37 cellular contexts compared by ENCODE assay signal in the genomic region with DNA sequence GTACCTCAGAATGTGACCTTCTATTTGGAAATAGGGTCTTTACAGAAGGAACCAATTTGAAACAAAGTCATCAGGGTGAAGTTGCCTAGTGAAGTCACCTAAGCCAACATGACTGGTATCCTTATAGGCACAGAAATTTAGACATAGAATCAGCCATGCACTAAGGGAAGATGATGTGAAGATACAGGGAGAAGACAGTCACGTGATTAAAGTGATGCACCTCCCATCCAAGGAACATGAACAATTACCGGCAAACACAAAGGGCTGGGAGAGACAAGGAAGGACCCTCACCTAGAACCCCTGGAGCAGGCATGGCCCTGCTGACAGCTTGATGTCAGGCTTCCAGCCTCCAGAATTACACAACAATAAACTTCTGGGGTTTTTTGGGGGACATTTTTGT. TPM values are rescaled to one million over a fixed set of nuclear protein-coding genes. Genes with fewer than 3 reads are reported as not detected.
"Had no signal": no experiment of that assay in that cellular context is flagged by ENCODE, and none has a peak within 500 bp of the region (broad histone marks: within the 10 kb centered on the region; RNA-seq: fewer than 3 reads in every experiment).

No MANE protein-coding gene starts in this region.

- ATAC-seq: activated CD8-positive, alpha-beta T cell treated with anti-CD3 and anti-CD28 coated beads for 36 hours; activated naive CD4-positive, alpha-beta T cell treated with anti-CD3 and anti-CD28 coated beads, Interleukin-2, amount 50 U/mL, for 72 hours; activated T-cell treated with anti-CD3 and anti-CD28 coated beads, Interleukin-2, amount 50 U/mL, for 4 hours; activated T-cell treated with anti-CD3 and anti-CD28 coated beads, Interleukin-2, amount 50 U/mL, for 72 hours; activated T-helper 17 cell treated with anti-CD3 and anti-CD28 coated beads, Interleukin-2, amount 50 U/mL, for 72 hours; body of pancreas had no signal

- H3K36me3 ChIP-seq: adrenal gland, brain microvascular endothelial cell had no signal

- FAIRE-seq: astrocyte, TTC549 had no signal

- H3K4me3 ChIP-seq: adrenal gland, body of pancreas had no signal

- H3K4me1 ChIP-seq: adrenal gland, body of pancreas had no signal

- H3K9me3 ChIP-seq: adrenal gland, body of pancreas had no signal

- H3K27ac ChIP-seq: adrenal gland, body of pancreas, brain microvascular endothelial cell, VCaP had no signal

- DNase-seq: activated B cell treated with CpG ODN at 0.5 μM for 24 hours; activated CD4-positive, alpha-beta memory T cell treated with anti-CD3 and anti-CD28 coated beads for 36 hours; activated CD4-positive, alpha-beta T cell treated with anti-CD3 and anti-CD28 coated beads for 4 hours; activated CD4-positive, alpha-beta T cell treated with anti-CD3 and anti-CD28 coated beads, Interleukin-2, amount 10 ng/mL, durations not matched to agents 24 days and 14 days; activated CD4-positive, alpha-beta T cell treated with anti-CD3 and anti-CD28 coated beads, Interleukin-2, amount 50 U/mL, for 1 hour; activated CD4-positive, alpha-beta T cell treated with anti-CD3 and anti-CD28 coated beads, Interleukin-2, amount 50 U/mL, for 4 hours; activated CD4-positive, CD25-positive, alpha-beta regulatory T cell treated with anti-CD3 and anti-CD28 coated beads, Interleukin-2, amount 50 U/mL, for 72 hours; activated CD8-positive, alpha-beta memory T cell treated with anti-CD3 and anti-CD28 coated beads, Interleukin-2, amount 50 U/mL, for 4 hours; activated CD8-positive, alpha-beta T cell treated with anti-CD3 and anti-CD28 coated beads for 36 hours; activated effector memory CD4-positive, alpha-beta T cell treated with anti-CD3 and anti-CD28 coated beads, Interleukin-2, amount 50 U/mL, for 16 hours; activated gamma-delta T cell treated with Interleukin-2 at 50 U/mL for 16 hours; activated naive CD4-positive, alpha-beta T cell; activated naive CD4-positive, alpha-beta T cell treated with anti-CD3 and anti-CD28 coated beads for 36 hours; activated naive CD4-positive, alpha-beta T cell treated with anti-CD3 and anti-CD28 coated beads, Interleukin-2, amount 50 U/mL, for 16 hours; activated naive CD8-positive, alpha-beta T cell treated with anti-CD3 and anti-CD28 coated beads for 36 hours; activated T-cell treated with anti-CD3 and anti-CD28 coated beads for 4 hours; activated T-cell treated with anti-CD3 and anti-CD28 coated beads, Interleukin-2, amount 50 U/mL, for 1 hour; activated T-cell treated with anti-CD3 and anti-CD28 coated beads, Interleukin-2, amount 50 U/mL, for 4 hours; activated T-cell treated with anti-CD3 and anti-CD28 coated beads, Interleukin-2, amount 50 U/mL, for 72 hours; adrenal gland; amniotic stem cell; aorta; body of pancreas; brain microvascular endothelial cell; central memory CD4-positive, alpha-beta T cell; T-helper 1 cell; T-helper 2 cell; T-helper 9 cell had no signal

- H3K27me3 ChIP-seq: adrenal gland, body of pancreas, brain microvascular endothelial cell had no signal

RNA-seq across cellular contexts. Expression of gene CRYBB2, which starts 3.2 kb away (rescaled TPM):
- total RNA-seq: activated B cell treated with CpG ODN at 0.5 μM for 24 hours; activated CD4-positive, alpha-beta memory T cell treated with anti-CD3 and anti-CD28 coated beads for 36 hours; activated CD4-positive, alpha-beta T cell treated with anti-CD3 and anti-CD28 coated beads, Interleukin-2, amount 10 ng/mL, durations not matched to agents 24 days and 14 days; activated CD8-positive, alpha-beta memory T cell treated with anti-CD3 and anti-CD28 coated beads for 36 hours; activated CD8-positive, alpha-beta T cell treated with anti-CD3 and anti-CD28 coated beads for 36 hours; activated naive CD4-positive, alpha-beta T cell treated with anti-CD3 and anti-CD28 coated beads for 36 hours; activated naive CD4-positive, alpha-beta T cell treated with anti-CD3 and anti-CD28 coated beads, Interleukin-2, amount 50 U/mL, for 72 hours; activated naive CD8-positive, alpha-beta T cell treated with anti-CD3 and anti-CD28 coated beads for 36 hours; activated T-helper 1 cell treated with anti-CD3 and anti-CD28 coated beads, Interleukin-12 subunit alpha, Interleukin-12 subunit beta, Interleukin-2, Interleukin-4 antibody, amounts not matched to agents 30 ng/mL and 10 ng/mL and 1 ng/mL, durations not matched to agents 14 hours and 24 hours and 36 hours; adrenal gland; astrocyte; body of pancreas; cardiac septum; cerebellum had no signal

RNA-seq across cellular contexts. Expression of gene CRYBB3, which starts 16.6 kb away (rescaled TPM):
- total RNA-seq: activated B cell treated with CpG ODN at 0.5 μM for 24 hours; activated CD8-positive, alpha-beta T cell treated with anti-CD3 and anti-CD28 coated beads for 36 hours; activated naive CD4-positive, alpha-beta T cell treated with anti-CD3 and anti-CD28 coated beads for 36 hours; activated T-helper 17 cell treated with anti-CD3 and anti-CD28 coated beads, Interleukin-2, amount 50 U/mL, for 72 hours; body of pancreas; cardiac septum; cerebellum had no signal
